ENCODE assay signal across 8 cellular contexts in the genomic region with DNA sequence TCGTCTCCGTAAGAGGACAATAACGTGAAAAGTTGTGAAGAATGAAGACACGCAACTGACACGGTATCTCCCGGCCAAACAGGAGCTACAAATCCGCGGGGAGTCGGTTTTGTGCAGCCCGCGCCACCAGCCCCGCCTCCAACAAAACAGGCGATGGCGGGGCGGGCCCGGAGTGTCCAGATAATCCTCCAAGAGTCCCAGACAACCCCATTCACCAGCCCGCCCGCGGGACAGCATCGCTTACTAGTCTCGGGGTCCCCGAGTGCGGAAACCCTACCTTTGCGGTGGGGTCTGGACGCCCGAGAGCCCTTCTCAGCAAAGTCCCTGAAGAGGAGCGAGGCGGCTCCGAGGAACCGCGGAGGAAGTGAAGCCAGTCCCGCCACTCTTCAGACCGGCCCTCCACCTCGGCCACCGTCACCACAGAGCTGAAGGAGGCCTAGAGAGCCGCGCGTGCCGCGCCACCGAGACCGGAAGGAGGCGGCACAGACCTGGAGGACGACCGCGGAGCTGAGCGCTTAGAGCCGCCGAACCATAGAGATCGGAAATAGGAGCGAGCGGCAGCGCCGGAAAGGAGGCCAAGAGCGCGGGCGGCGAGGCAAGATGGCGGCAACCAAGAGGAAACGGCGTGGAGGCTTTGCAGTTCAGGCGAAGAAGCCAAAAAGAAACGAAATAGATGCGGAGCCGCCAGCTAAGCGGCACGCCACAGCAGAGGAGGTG. TPM values are rescaled to one million over a fixed set of nuclear protein-coding genes. Genes with fewer than 3 reads are reported as not detected.
DNase-seq lines count a peak whose midpoint lies in the region; ATAC-seq and TF ChIP-seq lines count a peak whose summit lies in the region.

A gene with protein sequence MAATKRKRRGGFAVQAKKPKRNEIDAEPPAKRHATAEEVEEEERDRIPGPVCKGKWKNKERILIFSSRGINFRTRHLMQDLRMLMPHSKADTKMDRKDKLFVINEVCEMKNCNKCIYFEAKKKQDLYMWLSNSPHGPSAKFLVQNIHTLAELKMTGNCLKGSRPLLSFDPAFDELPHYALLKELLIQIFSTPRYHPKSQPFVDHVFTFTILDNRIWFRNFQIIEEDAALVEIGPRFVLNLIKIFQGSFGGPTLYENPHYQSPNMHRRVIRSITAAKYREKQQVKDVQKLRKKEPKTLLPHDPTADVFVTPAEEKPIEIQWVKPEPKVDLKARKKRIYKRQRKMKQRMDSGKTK (plus strand): TSS at position 573 of the 717 bp plus-strand sequence. CDS start 28 bp downstream, at position 601.
A gene with protein sequence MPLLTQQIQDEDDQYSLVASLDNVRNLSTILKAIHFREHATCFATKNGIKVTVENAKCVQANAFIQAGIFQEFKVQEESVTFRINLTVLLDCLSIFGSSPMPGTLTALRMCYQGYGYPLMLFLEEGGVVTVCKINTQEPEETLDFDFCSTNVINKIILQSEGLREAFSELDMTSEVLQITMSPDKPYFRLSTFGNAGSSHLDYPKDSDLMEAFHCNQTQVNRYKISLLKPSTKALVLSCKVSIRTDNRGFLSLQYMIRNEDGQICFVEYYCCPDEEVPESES (minus strand): TSS at position 366 of the 717 bp plus-strand sequence. CDS start 612 bp downstream, outside the sequence.

- no peak for TF ChIP-seq CTCF in fibroblast of pulmonary artery (IDR thresholded peaks at IDR 0.05; ENCODE audit: low read length, missing control alignments)

- in situ Hi-C loops in G401 (cut with HindIII; ENCODE audit: low sequenced_read_pairs) = no loop called here
- in situ Hi-C loops in HAP-1 (cut with MboI; ENCODE audit: low sequenced_read_pairs) = no loop called here

- peaks cover 18 to 35% of the 10 kb centered on the region in 2 donors for H3K4me1 Mint-ChIP-seq in natural killer cell treated with Interleukin-12 subunit alpha and Interleukin-12 subunit beta and Interleukin-15 and Interleukin-18, amount 100 ng/mL, for 72 hours (ENCODE audit: low read depth in 2 of 2)

- H3K27me3 ChIP-seq in HAP-1 (ENCODE audit: low read depth) = no peaks in the 10 kb centered on the region
- no peaks in the 10 kb centered on the region for H3K27me3 ChIP-seq in MG63

- peak; percentile 100 for ATAC-seq in natural killer cell treated with Interleukin-12 subunit alpha and Interleukin-12 subunit beta and Interleukin-15 and Interleukin-18, amount 100 ng/mL, for 72 hours
- ATAC-seq in stimulated activated naive CD8-positive, alpha-beta T cell treated with anti-CD3 and anti-CD28 coated beads, Interleukin-15, Interleukin-2, amounts not matched to agents 100 U/mL and 50 U/mL, for 24 hours = peak; percentile 99

- H3K4me1 ChIP-seq in HAP-1 = peaks cover 10% of the 10 kb centered on the region

- no peaks in the 10 kb centered on the region for H3K27me3 Mint-ChIP-seq in natural killer cell treated with Interleukin-12 subunit alpha and Interleukin-12 subunit beta and Interleukin-15 and Interleukin-18, amount 100 ng/mL, for 72 hours

- H3K36me3 ChIP-seq in HAP-1 (replicated peaks) (peaks cover 39% of the 10 kb centered on the region), MG63 (peaks cover 51% of the 10 kb centered on the region)

- H3K27ac Mint-ChIP-seq in natural killer cell treated with Interleukin-12 subunit alpha and Interleukin-12 subunit beta and Interleukin-15 and Interleukin-18, amount 100 ng/mL, for 72 hours = no peak within 1 kb of the TSS

- H3K9me3 ChIP-seq in HAP-1 (no peaks in the 10 kb centered on the region), MG63 (no peaks in the 10 kb centered on the region)

- H3K4me3 ChIP-seq in HAP-1 = peak within 1 kb of the TSS; percentile 78
- H3K4me3 ChIP-seq in MG63 = peak within 1 kb of the TSS; percentile 93
- H3K4me3 ChIP-seq in fibroblast of pulmonary artery (replicated peaks; ENCODE audit: low read depth, low read length) = peak within 1 kb of the TSS; percentile 93

- H3K4me3 Mint-ChIP-seq in natural killer cell treated with Interleukin-12 subunit alpha and Interleukin-12 subunit beta and Interleukin-15 and Interleukin-18, amount 100 ng/mL, for 72 hours = no peak within 1 kb of the TSS

- H3K9me3 Mint-ChIP-seq in natural killer cell treated with Interleukin-12 subunit alpha and Interleukin-12 subunit beta and Interleukin-15 and Interleukin-18, amount 100 ng/mL, for 72 hours = no peaks in the 10 kb centered on the region

- H3K36me3 Mint-ChIP-seq in natural killer cell treated with Interleukin-12 subunit alpha and Interleukin-12 subunit beta and Interleukin-15 and Interleukin-18, amount 100 ng/mL, for 72 hours = peaks cover 40% of the 10 kb centered on the region

- DNase-seq in G401 (ENCODE audit: low spot score) (peak; percentile 97), HAP-1 (ENCODE audit: low spot score in 2 of 2) (peak; percentile 92 to 96), MG63 (peak; percentile 98), SHP77 (lab: John Stamatoyannopoulos, UW) (peak; percentile 97 to 99), fibroblast of pulmonary artery (ENCODE audit: low read depth) (peak; percentile 98)
- DNase-seq in activated T-helper 9 cell treated with anti-CD3 and anti-CD28 coated beads, Interleukin-2, amount 50 U/mL, for 16 hours (ENCODE audit: low read depth) = peak; percentile 89
- DNase-seq in natural killer cell treated with Interleukin-12 subunit alpha and Interleukin-12 subunit beta and Interleukin-15 and Interleukin-18, amount 100 ng/mL, for 72 hours (ENCODE audit: low spot score) = peak; percentile 98
- DNase-seq in stimulated activated naive CD8-positive, alpha-beta T cell treated with anti-CD3 and anti-CD28 coated beads, Interleukin-15, Interleukin-2, amounts not matched to agents 100 U/mL and 50 U/mL, for 24 hours = peak; percentile 93

RNA-seq across cellular contexts. Expression of the first gene that starts in this region (rescaled TPM):
- 64.2 and 66.5 TPM in 2 replicates for total RNA-seq in G401 (2014; rRNA removed; shearing (Covaris generic))
- 80.9 and 83.9 TPM in 2 replicates for total RNA-seq in MG63 (2014; rRNA removed; shearing (Covaris generic); ENCODE audit: low replicate concordance)
- total RNA-seq in natural killer cell treated with Interleukin-12 subunit alpha and Interleukin-12 subunit beta and Interleukin-15 and Interleukin-18, amount 100 ng/mL, for 72 hours = 10 to 100 TPM; 48.8 to 73.7 TPM

RNA-seq across cellular contexts. Expression of the second gene that starts in this region (rescaled TPM):
- total RNA-seq in G401 (2014; rRNA removed; shearing (Covaris generic)) = 35.3 and 38.9 TPM in 2 replicates
- 30.9 and 36.2 TPM in 2 replicates for total RNA-seq in MG63 (2014; rRNA removed; shearing (Covaris generic); ENCODE audit: low replicate concordance)
- total RNA-seq in natural killer cell treated with Interleukin-12 subunit alpha and Interleukin-12 subunit beta and Interleukin-15 and Interleukin-18, amount 100 ng/mL, for 72 hours = 10 to 100 TPM; 24.3 to 38.3 TPM

Comparison
In these comparisons a context has a peak if more than half of its experiments do, and no peak if none do; other contexts are left out.
1. Peak in every context shown above with its lines: DNase-seq, ATAC-seq and H3K4me3 ChIP-seq.